ENCODE assay signal across 25 cellular contexts in genomic region chr12:131619106-131619642, GRCh38.
DNase-seq lines count a peak whose midpoint lies in the region; ATAC-seq, FAIRE-seq and TF ChIP-seq lines count a peak whose summit lies in the region.
"Had no signal": no experiment of that assay in that cellular context is flagged by ENCODE, and none has a peak within 500 bp of the region (broad histone marks: within the 10 kb centered on the region; RNA-seq: fewer than 3 reads in every experiment).

No MANE protein-coding gene starts in this region.

- H3K4me1 ChIP-seq in HEK293 (ENCODE audit: control insufficient read depth, insufficient read depth, low read length) (no peaks in the 10 kb centered on the region), K562 (replicated peaks in 1 of 2; ENCODE audit: control insufficient read depth in 2 of 2, insufficient read depth in 2 of 2, low read length in 2 of 2) (peaks cover 9 to 60% of the 10 kb centered on the region in 2 experiments; a peak in 4 of 5 replicates), osteoblast (ENCODE audit: insufficient read depth, low read length) (no peaks in the 10 kb centered on the region)

- DNase-seq in K562 (ENCODE audit: extremely low read depth in 1 of 4, low spot score in 3 of 4) (no peak), glutamatergic neuron (no peak), osteoblast (ENCODE audit: insufficient read length, low spot score, missing footprints) (peak; percentile 42), frontal cortex (ENCODE audit: low spot score in 2 of 2) (no peak), Right ventricle myocardium inferior (ENCODE audit: missing footprints) (no peak), KBM-7 (no peak), G401 (ENCODE audit: low spot score) (no peak)
- DNase-seq: Calu3, DMS79 treated with DMSO at 0.1 percent for 48 hours, H7, HFFc6, NCI-H1092, NCI-H1417 treated with DMSO at 0.1 percent for 48 hours, NCI-H187, NCI-H2081 treated with DMSO at 0.1 percent for 48 hours, NCI-H2171, NCI-H226, NCI-H510A, NCI-H69, SHP77 treated with DMSO at 0.1 percent for 48 hours had no signal

- ATAC-seq in K562 (no peak), Right ventricle myocardium inferior (no peak)
- ATAC-seq: Panc1 had no signal

- CTCF ChIA-PET in HEK293 (lab: Yijun Ruan, JAX) (no interaction called here), K562 (lab: Yijun Ruan, JAX; ENCODE audit: low intra/inter-chr PET ratio) (no interaction called here)

- no peak for FAIRE-seq in K562 (lab: Jason Lieb, UNC)
- FAIRE-seq in frontal cortex (lab: Jason Lieb, UNC), result no peak
- FAIRE-seq: GM12892 had no signal

- H3K4me3 Mint-ChIP-seq in glutamatergic neuron (ENCODE audit: unreplicated experiment), result peak overlapping the region; percentile 64
- H3K4me3 Mint-ChIP-seq: HFFc6 had no signal

- TF ChIP-seq RAD21 in K562 (CRISPR knock-in tag; conservative IDR thresholded peaks at IDR 0.05 in 1 of 2, IDR thresholded peaks at IDR 0.05 in 1 of 2), result no peak

- TF ChIP-seq CTCF in HEK293 (tag by site-specific recombination; IDR thresholded peaks at IDR 0.05) (no peak), K562 (IDR thresholded peaks at IDR 0.05 in 2 of 3, conservative IDR thresholded peaks at IDR 0.05 in 1 of 3; ENCODE audit: insufficient read depth in 2 of 3, low read depth in 1 of 3, low read length in 3 of 3) (no peak), glutamatergic neuron (IDR thresholded peaks at IDR 0.05; ENCODE audit: partially characterized antibody, unreplicated experiment) (no peak), osteoblast (IDR thresholded peaks at IDR 0.05; ENCODE audit: extremely low read depth, low read depth, low read length) (no peak)

- H3K4me3 ChIP-seq in HEK293 (ENCODE audit: low read depth, low read length) (no peak overlapping the region), K562 (no peak overlapping the region), osteoblast (ENCODE audit: insufficient read depth, low read length) (no peak overlapping the region)

- H3K27me3 ChIP-seq in K562 (ENCODE audit: control insufficient read depth in 2 of 2, insufficient read depth in 2 of 2, low read length in 2 of 2) (peaks cover 43 to 47% of the 10 kb centered on the region in 2 experiments), osteoblast (ENCODE audit: insufficient read depth, low read length) (no peaks in the 10 kb centered on the region)

- in situ Hi-C loops in K562 (cut with MboI), result no loop called here
- in situ Hi-C loops in KBM-7 (cut with MboI; ENCODE audit: low pct_unique_long_range_greater_than_20kb, low sequenced_read_pairs), result no loop called here
- in situ Hi-C loops in G401 (cut with HindIII; ENCODE audit: low sequenced_read_pairs), result no loop called here

- H3K4me1 Mint-ChIP-seq in glutamatergic neuron (ENCODE audit: low read depth, unreplicated experiment), result peaks cover 12% of the 10 kb centered on the region

- no peak overlapping the region for H2AFZ ChIP-seq in K562 (ENCODE audit: low read depth, low read length)
- no peak overlapping the region for H2AFZ ChIP-seq in osteoblast (ENCODE audit: low read length)

- H3K36me3 ChIP-seq in HEK293 (ENCODE audit: control insufficient read depth in 2 of 2, insufficient read depth in 1 of 2, low read length in 2 of 2) (no peaks in the 10 kb centered on the region), K562 (ENCODE audit: control insufficient read depth, insufficient read depth, low read length) (no peaks in the 10 kb centered on the region), osteoblast (ENCODE audit: insufficient read depth, low read length) (no peaks in the 10 kb centered on the region)

- no TSS peak for BruUV-seq in K562 (replicated peaks; lab: Mats Ljungman, UMichigan)

- peaks cover 8% of the 10 kb centered on the region for H3K27me3 Mint-ChIP-seq in glutamatergic neuron (ENCODE audit: unreplicated experiment)

- H3K9me3 Mint-ChIP-seq in glutamatergic neuron (ENCODE audit: unreplicated experiment), result peaks cover 4% of the 10 kb centered on the region
- H3K9me3 Mint-ChIP-seq: HFFc6 had no signal

- H4K20me1 ChIP-seq in K562 (replicated peaks; ENCODE audit: control insufficient read depth, insufficient read depth, low read length) (peaks cover 6% of the 10 kb centered on the region; the same call in 1 of the 2 replicates), osteoblast (ENCODE audit: insufficient read depth, low read length) (no peaks in the 10 kb centered on the region)

- H3K9ac ChIP-seq in K562 (ENCODE audit: insufficient read depth in 1 of 2, low read depth in 2 of 2, low read length in 2 of 2), result no peak overlapping the region
- H3K9ac ChIP-seq: KMS-11 had no signal

- no peak for TF ChIP-seq EP300 in K562 (IDR thresholded peaks at IDR 0.05; ENCODE audit: low read length)

- peaks cover 6% of the 10 kb centered on the region for H3K9me1 ChIP-seq in K562 (ENCODE audit: control insufficient read depth, insufficient read depth, low read length)

- WGBS in K562 (ENCODE audit: insufficient coverage, low coverage, missing lambda C conversion rate), result 2% methylated on average over 10 of the region's 12 CpGs

- H3K4me2 ChIP-seq in K562 (ENCODE audit: insufficient read depth, low read length) (no peak overlapping the region), osteoblast (ENCODE audit: insufficient read depth, low read length) (no peak overlapping the region)
- H3K4me2 ChIP-seq: KMS-11 had no signal

- no peaks in the 10 kb centered on the region for H3K36me3 Mint-ChIP-seq in glutamatergic neuron (ENCODE audit: unreplicated experiment)

- H3K79me2 ChIP-seq in K562 (ENCODE audit: control insufficient read depth, insufficient read depth, low read length) (no peaks in the 10 kb centered on the region; the same call in 2 of the 3 replicates), osteoblast (ENCODE audit: insufficient read depth, low read length) (no peaks in the 10 kb centered on the region)

- no peak overlapping the region for H3K27ac Mint-ChIP-seq in glutamatergic neuron (ENCODE audit: unreplicated experiment)
- H3K27ac Mint-ChIP-seq: HFFc6 had no signal

- POLR2A ChIA-PET in HEK293 (lab: Yijun Ruan, JAX) (no interaction called here), K562 (lab: Yijun Ruan, JAX) (no interaction called here)

- peak; percentile 36; the same call in 1 of the 2 replicates for TF ChIP-seq POLR2A in K562 (conservative IDR thresholded peaks at IDR 0.05)

- no peak overlapping the region for H3K27ac ChIP-seq in HEK293 (ENCODE audit: extremely low read depth, low read depth, low read length)
- H3K27ac ChIP-seq in K562 (ENCODE audit: extremely low read depth, low read depth, low read length), result no peak overlapping the region
- no peak overlapping the region for H3K27ac ChIP-seq in osteoblast (ENCODE audit: low read depth, low read length)
- H3K27ac ChIP-seq: KMS-11, RWPE1 had no signal

- no peaks in the 10 kb centered on the region for H3K9me3 ChIP-seq in HEK293 (ENCODE audit: control insufficient read depth, insufficient read depth, low read depth, low read length)
- no peaks in the 10 kb centered on the region; the same call in 1 of the 2 replicates for H3K9me3 ChIP-seq in K562 (replicated peaks; ENCODE audit: control insufficient read depth, insufficient read depth, low read depth, low read length)
- H3K9me3 ChIP-seq in osteoblast (ENCODE audit: low read depth, low read length), result no peaks in the 10 kb centered on the region

- intact Hi-C loops in K562 (cut with micrococcal nuclease), result loop anchor here (5.0 kb wide), 1 partner anchor 213 kb away; no protein-coding TSS in a partner anchor
- intact Hi-C loops in Right ventricle myocardium inferior (cut with DNase I), result no loop called here

TF ChIP-seq in HEK293, 187 proteins besides CTCF, POLR2A, EP300 and RAD21 (continues in another document):
- TF ChIP-seq ZNF133 (tag by site-specific recombination; IDR thresholded peaks at IDR 0.05) (no peak), ZNF221 (tag by site-specific recombination; IDR thresholded peaks at IDR 0.05; ENCODE audit: borderline replicate concordance) (no peak), ZNF544 (tag by site-specific recombination; IDR thresholded peaks at IDR 0.05) (no peak), ZBTB8A (tag by site-specific recombination; IDR thresholded peaks at IDR 0.05) (no peak), YY2 (tag by site-specific recombination; IDR thresholded peaks at IDR 0.05) (no peak), ZNF426 (tag by site-specific recombination; IDR thresholded peaks at IDR 0.05) (no peak), RBAK (tag by site-specific recombination; IDR thresholded peaks at IDR 0.05) (no peak)
- TF ChIP-seq, protein P1, sequence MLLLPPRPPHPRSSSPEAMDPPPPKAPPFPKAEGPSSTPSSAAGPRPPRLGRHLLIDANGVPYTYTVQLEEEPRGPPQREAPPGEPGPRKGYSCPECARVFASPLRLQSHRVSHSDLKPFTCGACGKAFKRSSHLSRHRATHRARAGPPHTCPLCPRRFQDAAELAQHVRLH (tag by site-specific recombination; IDR thresholded peaks at IDR 0.05), result no peak

TF ChIP-seq in K562, 482 proteins besides CTCF, POLR2A, EP300 and RAD21:
- TF ChIP-seq KDM5B (IDR thresholded peaks at IDR 0.05; ENCODE audit: insufficient replicate concordance, low read depth, low read length) (peak; percentile 7), POLR2G (IDR thresholded peaks at IDR 0.05; ENCODE audit: low read depth, low read length) (peak; percentile 61), TCF7 (IDR thresholded peaks at IDR 0.05; ENCODE audit: borderline replicate concordance) (no peak), MTF1 (CRISPR knock-in tag; IDR thresholded peaks at IDR 0.05; ENCODE audit: borderline replicate concordance) (no peak), ZFX (CRISPR knock-in tag; IDR thresholded peaks at IDR 0.05) (no peak), ZNF140 (CRISPR knock-in tag; IDR thresholded peaks at IDR 0.05) (no peak), ZNF347 (CRISPR knock-in tag; IDR thresholded peaks at IDR 0.05; ENCODE audit: low read depth) (no peak)
- TF ChIP-seq, protein P2, sequence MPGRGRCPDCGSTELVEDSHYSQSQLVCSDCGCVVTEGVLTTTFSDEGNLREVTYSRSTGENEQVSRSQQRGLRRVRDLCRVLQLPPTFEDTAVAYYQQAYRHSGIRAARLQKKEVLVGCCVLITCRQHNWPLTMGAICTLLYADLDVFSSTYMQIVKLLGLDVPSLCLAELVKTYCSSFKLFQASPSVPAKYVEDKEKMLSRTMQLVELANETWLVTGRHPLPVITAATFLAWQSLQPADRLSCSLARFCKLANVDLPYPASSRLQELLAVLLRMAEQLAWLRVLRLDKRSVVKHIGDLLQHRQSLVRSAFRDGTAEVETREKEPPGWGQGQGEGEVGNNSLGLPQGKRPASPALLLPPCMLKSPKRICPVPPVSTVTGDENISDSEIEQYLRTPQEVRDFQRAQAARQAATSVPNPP (IDR thresholded peaks at IDR 0.05; ENCODE audit: borderline replicate concordance, insufficient read depth, insufficient read length), result no peak
